In genomic region chr10:119657725-119658124, GRCh38 we compare ENCODE assay signal across 11 cellular contexts. TPM values are rescaled to one million over a fixed set of nuclear protein-coding genes. Genes with fewer than 3 reads are reported as not detected.
DNase-seq lines count a peak whose midpoint lies in the region; ATAC-seq and TF ChIP-seq lines count a peak whose summit lies in the region.
"Had no signal": no experiment of that assay in that cellular context is flagged by ENCODE, and none has a peak within 500 bp of the region (broad histone marks: within the 10 kb centered on the region; RNA-seq: fewer than 3 reads in every experiment).

No MANE protein-coding gene starts in this region.

- H3K27me3 Mint-ChIP-seq in activated T-cell treated with anti-CD3 and anti-CD28 coated beads, Interleukin-2, amount 50 U/mL, for 24 hours = no peaks in the 10 kb centered on the region
- H3K27me3 Mint-ChIP-seq: effector memory CD8-positive, alpha-beta T cell had no signal

- TF ChIP-seq CTCF in transverse colon (IDR thresholded peaks at IDR 0.05) = no peak

- H3K4me3 ChIP-seq in transverse colon = no peak overlapping the region

- H3K9me3 Mint-ChIP-seq in activated T-cell treated with anti-CD3 and anti-CD28 coated beads, Interleukin-2, amount 50 U/mL, for 24 hours = no peaks in the 10 kb centered on the region
- H3K9me3 Mint-ChIP-seq: effector memory CD8-positive, alpha-beta T cell had no signal

- no peak for ATAC-seq in HG03175 (IDR thresholded peaks at IDR 0.05; ENCODE audit: unreplicated experiment)
- ATAC-seq: effector memory CD8-positive, alpha-beta T cell had no signal

- WGBS in transverse colon (ENCODE audit: low coverage in 1 of 2), 2 donors = 58 to 71% methylated on average over 2 to 7 of the region's 7 CpGs

- H3K4me1 ChIP-seq in transverse colon = peaks cover 35 to 83% (median 65%) of the 10 kb centered on the region in 4 donors

- peak overlapping the region; percentile 93 for H3K27ac ChIP-seq in epithelial cell of prostate
- peak overlapping the region; percentile 93 to 98 (median 96) for H3K27ac ChIP-seq in transverse colon

- no peak for TF ChIP-seq EP300 in transverse colon (IDR thresholded peaks at IDR 0.05; ENCODE audit: low read depth)

- no peaks in the 10 kb centered on the region for H3K36me3 ChIP-seq in transverse colon

- intact Hi-C loops in transverse colon (cut with DNase I; ENCODE audit: low total_unique reads) = no loop called here

- in situ Hi-C loops in transverse colon (cut with MboI; ENCODE audit: low pct_ligation_motif_present in 1 of 4, low pct_unique_long_range_greater_than_20kb in 1 of 4, low sequenced_read_pairs in 3 of 4) = no loop called here

- DNase-seq in activated T-cell treated with anti-CD3 and anti-CD28 coated beads, Interleukin-2, amount 50 U/mL, for 24 hours = no peak
- no peak for DNase-seq in activated T-cell treated with anti-CD3 and anti-CD28 coated beads, Interleukin-2, amount 50 U/mL, for 48 hours
- DNase-seq in epithelial cell of prostate (ENCODE audit: low read depth, low spot score) = no peak
- peak; percentile 70 for DNase-seq in midbrain (lab: John Stamatoyannopoulos, UW)
- DNase-seq in transverse colon = peak; percentile 25
- no peak for DNase-seq in effector CD8-positive, alpha-beta T cell (lab: John Stamatoyannopoulos, UW)
- DNase-seq in UCSD-AML1 (lab: John Stamatoyannopoulos, UW; ENCODE audit: unreplicated experiment) = no peak
- DNase-seq: activated CD8-positive, alpha-beta memory T cell treated with anti-CD3 and anti-CD28 coated beads, Interleukin-2, amount 50 U/mL, for 48 hours; effector memory CD8-positive, alpha-beta T cell; NCI-H1436 had no signal

- H3K36me3 Mint-ChIP-seq in activated T-cell treated with anti-CD3 and anti-CD28 coated beads, Interleukin-2, amount 50 U/mL, for 24 hours (ENCODE audit: low read depth) = peaks cover 48% of the 10 kb centered on the region

- H3K27me3 ChIP-seq in transverse colon = no peaks in the 10 kb centered on the region

- no peak overlapping the region for H3K4me3 Mint-ChIP-seq in activated T-cell treated with anti-CD3 and anti-CD28 coated beads, Interleukin-2, amount 50 U/mL, for 24 hours
- H3K4me3 Mint-ChIP-seq: effector memory CD8-positive, alpha-beta T cell had no signal

- peak overlapping the region; percentile 94 for H3K27ac Mint-ChIP-seq in activated T-cell treated with anti-CD3 and anti-CD28 coated beads, Interleukin-2, amount 50 U/mL, for 24 hours
- H3K27ac Mint-ChIP-seq: effector memory CD8-positive, alpha-beta T cell had no signal

- H3K9me3 ChIP-seq in transverse colon = no peaks in the 10 kb centered on the region

- TF ChIP-seq POLR2A in transverse colon (IDR thresholded peaks at IDR 0.05) = no peak

- peaks cover 88% of the 10 kb centered on the region for H3K4me1 Mint-ChIP-seq in activated T-cell treated with anti-CD3 and anti-CD28 coated beads, Interleukin-2, amount 50 U/mL, for 24 hours (ENCODE audit: low read depth)

RNA-seq across cellular contexts. Expression of gene BAG3, which starts 6.5 kb away (rescaled TPM):
- total RNA-seq in transverse colon = 10 to 100 TPM; 22.5 to 85.7 (median 32.4) TPM

Comparison
In these comparisons a context has a peak if more than half of its experiments do, and no peak if none do; other contexts are left out.
1. DNase-seq: peak in midbrain (single experiment) and transverse colon (single experiment); none in activated T-cell treated with anti-CD3 and anti-CD28 coated beads, Interleukin-2, amount 50 U/mL, for 24 hours (single experiment), activated T-cell treated with anti-CD3 and anti-CD28 coated beads, Interleukin-2, amount 50 U/mL, for 48 hours (0 of 2), epithelial cell of prostate (single experiment), effector CD8-positive, alpha-beta T cell (single experiment) and UCSD-AML1 (single experiment).